In genomic region chr5:137876101-137876500, GRCh38 we compare ENCODE assay signal across 11 cellular contexts. TPM values are rescaled to one million over a fixed set of nuclear protein-coding genes. Genes with fewer than 3 reads are reported as not detected.
"Had no signal": no experiment of that assay in that cellular context is flagged by ENCODE, and none has a peak within 500 bp of the region (broad histone marks: within the 10 kb centered on the region; RNA-seq: fewer than 3 reads in every experiment).

No MANE protein-coding gene starts in this region.

- H3K9me3 ChIP-seq: HAP-1 had no signal

- H3K36me3 ChIP-seq: HAP-1 had no signal

- H2AFZ ChIP-seq: GM23248, GM23338 had no signal

- H3K4me2 ChIP-seq: GM23338 had no signal

- H3K27ac ChIP-seq: GM23248 had no signal

- H3K4me3 ChIP-seq: GM23248, GM23338, HAP-1 had no signal

- H3K9ac ChIP-seq: GM23248 had no signal

- DNase-seq: GM23248, GOT3, H7, H9, HCEC 1CT, HFFc6 had no signal

- H3K4me1 ChIP-seq: HAP-1 had no signal

- ATAC-seq: GM23338, HCT116 had no signal

RNA-seq across cellular contexts. Expression of gene MYOT, which starts 8.4 kb away (rescaled TPM):
- total RNA-seq: GM23248, GM23338, H1, H4, H7, H9, HFFc6 had no signal
- polyA plus RNA-seq: H1 had no signal

RNA-seq across cellular contexts. Expression of gene PKD2L2, which starts 13.2 kb away (rescaled TPM):
- total RNA-seq: GM23248, GM23338, H1, H4, H7, H9, HFFc6 had no signal
- polyA plus RNA-seq: GM23248, H1 had no signal
